ENCODE assay signal across 9 cellular contexts in genomic region chr4:82898322-82899243, GRCh38. TPM values are rescaled to one million over a fixed set of nuclear protein-coding genes. Genes with fewer than 3 reads are reported as not detected.
DNase-seq lines count a peak whose midpoint lies in the region; TF ChIP-seq lines count a peak whose summit lies in the region.
"Had no signal": no experiment of that assay in that cellular context is flagged by ENCODE, and none has a peak within 500 bp of the region (broad histone marks: within the 10 kb centered on the region; RNA-seq: fewer than 3 reads in every experiment).

No MANE protein-coding gene starts in this region.

- no peak overlapping the region for H3K4me3 Mint-ChIP-seq in activated naive CD4-positive, alpha-beta T cell treated with anti-CD3 and anti-CD28 coated beads, Interleukin-2, amount 10 ng/mL, durations not matched to agents 7 days and 5 days
- H3K4me3 Mint-ChIP-seq in endodermal cell = no peak overlapping the region
- no peak overlapping the region for H3K4me3 Mint-ChIP-seq in neural crest cell
- no peak overlapping the region for H3K4me3 Mint-ChIP-seq in activated T-cell treated with anti-CD3 and anti-CD28 coated beads, Interleukin-2, amount 50 U/mL, for 24 hours

- peak; percentile 54 for TF ChIP-seq CTCF in endodermal cell (conservative IDR thresholded peaks at IDR 0.05)
- TF ChIP-seq CTCF in neural crest cell (conservative IDR thresholded peaks at IDR 0.05) = peak; percentile 62

- H3K9me3 ChIP-seq in endodermal cell (ENCODE audit: control insufficient read depth, low read length) = no peaks in the 10 kb centered on the region
- H3K9me3 ChIP-seq: mucosa of descending colon had no signal

- peak overlapping the region; percentile 98 for H3K4me3 ChIP-seq in endodermal cell (ENCODE audit: low read length)

- CTCF ChIA-PET in activated naive CD4-positive, alpha-beta T cell treated with anti-CD3 and anti-CD28 coated beads, Interleukin-2, amount 10 ng/mL, durations not matched to agents 7 days and 5 days (lab: Charles Lee) = interaction anchor here (1.2 to 5.6 kb wide), 4 partner anchors 10 to 382 kb away, joined by 3 to 91 read pairs (median 6); partner anchors contain the start of gene COPS4

- peaks cover 46% of the 10 kb centered on the region for H3K36me3 ChIP-seq in endodermal cell (ENCODE audit: control insufficient read depth, insufficient read depth, low read length)

- H3K36me3 Mint-ChIP-seq in activated naive CD4-positive, alpha-beta T cell treated with anti-CD3 and anti-CD28 coated beads, Interleukin-2, amount 10 ng/mL, durations not matched to agents 7 days and 5 days = peaks cover 29% of the 10 kb centered on the region
- H3K36me3 Mint-ChIP-seq in endodermal cell (ENCODE audit: low read depth) (peaks cover 49% of the 10 kb centered on the region), neural crest cell (ENCODE audit: low read depth) (peaks cover 6% of the 10 kb centered on the region)
- H3K36me3 Mint-ChIP-seq in activated T-cell treated with anti-CD3 and anti-CD28 coated beads, Interleukin-2, amount 50 U/mL, for 24 hours (ENCODE audit: low read depth) = peaks cover 37% of the 10 kb centered on the region

- peaks cover 24% of the 10 kb centered on the region for H3K4me1 Mint-ChIP-seq in activated naive CD4-positive, alpha-beta T cell treated with anti-CD3 and anti-CD28 coated beads, Interleukin-2, amount 10 ng/mL, durations not matched to agents 7 days and 5 days
- peaks cover 29% of the 10 kb centered on the region for H3K4me1 Mint-ChIP-seq in endodermal cell
- H3K4me1 Mint-ChIP-seq in neural crest cell = peaks cover 15% of the 10 kb centered on the region
- H3K4me1 Mint-ChIP-seq in activated T-cell treated with anti-CD3 and anti-CD28 coated beads, Interleukin-2, amount 50 U/mL, for 24 hours (ENCODE audit: low read depth) = peaks cover 52% of the 10 kb centered on the region

- no peaks in the 10 kb centered on the region for H3K9me3 Mint-ChIP-seq in activated naive CD4-positive, alpha-beta T cell treated with anti-CD3 and anti-CD28 coated beads, Interleukin-2, amount 10 ng/mL, durations not matched to agents 7 days and 5 days
- no peaks in the 10 kb centered on the region for H3K9me3 Mint-ChIP-seq in endodermal cell
- no peaks in the 10 kb centered on the region for H3K9me3 Mint-ChIP-seq in neural crest cell
- H3K9me3 Mint-ChIP-seq in activated T-cell treated with anti-CD3 and anti-CD28 coated beads, Interleukin-2, amount 50 U/mL, for 24 hours = no peaks in the 10 kb centered on the region

- H3K27me3 ChIP-seq in endodermal cell (ENCODE audit: control insufficient read depth, insufficient read depth, low read length, poor library complexity, severe bottlenecking) = no peaks in the 10 kb centered on the region

- DNase-seq in activated naive CD4-positive, alpha-beta T cell treated with anti-CD3 and anti-CD28 coated beads, Interleukin-2, amount 10 ng/mL, durations not matched to agents 7 days and 5 days = peak; percentile 30
- no peak for DNase-seq in activated naive CD4-positive, alpha-beta T cell treated with anti-CD3 and anti-CD28 coated beads, Interleukin-2, amount 50 U/mL, for 16 hours
- peak; percentile 7 for DNase-seq in NCI-H69 (lab: John Stamatoyannopoulos, UW)
- DNase-seq in endodermal cell = no peak
- no peak for DNase-seq in neural crest cell (ENCODE audit: low read depth, low spot score)
- no peak for DNase-seq in HuH-7.5 (ENCODE audit: low spot score)
- DNase-seq in activated T-cell treated with anti-CD3 and anti-CD28 coated beads, Interleukin-2, amount 50 U/mL, for 24 hours = no peak
- no peak for DNase-seq in D341Med (ENCODE audit: low spot score)

- H3K27ac Mint-ChIP-seq in activated naive CD4-positive, alpha-beta T cell treated with anti-CD3 and anti-CD28 coated beads, Interleukin-2, amount 10 ng/mL, durations not matched to agents 7 days and 5 days = peak overlapping the region; percentile 84
- H3K27ac Mint-ChIP-seq in endodermal cell (peak overlapping the region; percentile 70), neural crest cell (ENCODE audit: unreplicated experiment) (no peak overlapping the region)
- H3K27ac Mint-ChIP-seq in activated T-cell treated with anti-CD3 and anti-CD28 coated beads, Interleukin-2, amount 50 U/mL, for 24 hours = no peak overlapping the region

- WGBS in endodermal cell (ENCODE audit: insufficient coverage in 1 of 2, insufficient read length in 1 of 2), 2 experiments = 0 to 43% methylated on average over 1 to 7 of the region's 7 CpGs

- H3K27me3 Mint-ChIP-seq in activated naive CD4-positive, alpha-beta T cell treated with anti-CD3 and anti-CD28 coated beads, Interleukin-2, amount 10 ng/mL, durations not matched to agents 7 days and 5 days = no peaks in the 10 kb centered on the region
- H3K27me3 Mint-ChIP-seq in endodermal cell (ENCODE audit: insufficient read depth) (no peaks in the 10 kb centered on the region), neural crest cell (ENCODE audit: low read depth) (no peaks in the 10 kb centered on the region)
- H3K27me3 Mint-ChIP-seq in activated T-cell treated with anti-CD3 and anti-CD28 coated beads, Interleukin-2, amount 50 U/mL, for 24 hours = no peaks in the 10 kb centered on the region

- H3K9ac ChIP-seq in endodermal cell (ENCODE audit: extremely low read depth, low read length, poor library complexity, severe bottlenecking) = peak overlapping the region; percentile 78

- peaks cover 10% of the 10 kb centered on the region for H3K4me1 ChIP-seq in endodermal cell (ENCODE audit: control insufficient read depth, insufficient read depth, low read length)

- no peak overlapping the region for H3K27ac ChIP-seq in endodermal cell (ENCODE audit: low read depth, low read length)

RNA-seq across cellular contexts. Expression of gene THAP9, which starts 2.0 kb away (rescaled TPM):
- 10 to 100 TPM; 14.4 to 22.3 TPM for total RNA-seq in endodermal cell
- polyA plus RNA-seq in endodermal cell (2013, experiment 1 of 2) = 14.4 TPM
- 15.7 TPM for polyA plus RNA-seq in endodermal cell (2013, experiment 2 of 2)
- total RNA-seq in neural crest cell = 11.6 and 11.7 TPM in 2 replicates

RNA-seq across cellular contexts. Expression of gene SEC31A, which starts 7.6 kb away (rescaled TPM):
- 100 to 1,000 TPM; 166 to 182 TPM for total RNA-seq in endodermal cell
- 157 TPM for polyA plus RNA-seq in endodermal cell (2013, experiment 1 of 2)
- polyA plus RNA-seq in endodermal cell (2013, experiment 2 of 2) = 149 TPM
- total RNA-seq in neural crest cell = 137 and 166 TPM in 2 replicates

Comparison
In these comparisons a context has a peak if more than half of its experiments do, and no peak if none do; other contexts are left out.
1. DNase-seq: peak in activated naive CD4-positive, alpha-beta T cell treated with anti-CD3 and anti-CD28 coated beads, Interleukin-2, amount 10 ng/mL, durations not matched to agents 7 days and 5 days (single experiment) and NCI-H69 (single experiment); none in activated naive CD4-positive, alpha-beta T cell treated with anti-CD3 and anti-CD28 coated beads, Interleukin-2, amount 50 U/mL, for 16 hours (single experiment), endodermal cell (single experiment), neural crest cell (single experiment), HuH-7.5 (single experiment), activated T-cell treated with anti-CD3 and anti-CD28 coated beads, Interleukin-2, amount 50 U/mL, for 24 hours (single experiment) and D341Med (single experiment).
2. H3K27ac Mint-ChIP-seq: peak in activated naive CD4-positive, alpha-beta T cell treated with anti-CD3 and anti-CD28 coated beads, Interleukin-2, amount 10 ng/mL, durations not matched to agents 7 days and 5 days (single experiment) and endodermal cell (single experiment); none in neural crest cell (single experiment) and activated T-cell treated with anti-CD3 and anti-CD28 coated beads, Interleukin-2, amount 50 U/mL, for 24 hours (single experiment).